17 cellular contexts compared by ENCODE assay signal in genomic region chr14:70087380-70087697, GRCh38.
"Had no signal": no experiment of that assay in that cellular context is flagged by ENCODE, and none has a peak within 500 bp of the region (broad histone marks: within the 10 kb centered on the region; RNA-seq: fewer than 3 reads in every experiment).

No MANE protein-coding gene starts in this region.

- H3K4me3 ChIP-seq: dorsolateral prefrontal cortex, lower lobe of right lung, ovary, right lobe of liver, suprapubic skin, transverse colon, upper lobe of right lung, vagina had no signal

- H3K4me1 ChIP-seq: lower lobe of right lung, right lobe of liver, suprapubic skin, transverse colon, upper lobe of right lung, vagina had no signal

- DNase-seq: effector CD4-positive, alpha-beta T cell; left ventricle myocardium superior; lower lobe of right lung; naive thymus-derived CD8-positive, alpha-beta T cell; occipital lobe; ovary; stimulated activated CD4-positive, alpha-beta T cell treated with anti-CD3 and anti-CD28 coated beads, Interleukin-4, amount 100 ng/mL, for 1 hour; stimulated activated CD8-positive, alpha-beta memory T cell treated with anti-CD3 and anti-CD28 coated beads, Interleukin-4, amount 100 ng/mL, for 48 hours; stimulated activated naive CD4-positive, alpha-beta T cell; stimulated activated naive CD8-positive, alpha-beta T cell treated with anti-CD3 and anti-CD28 coated beads, Interleukin-15, amount 100 ng/mL, for 72 hours; upper lobe of right lung had no signal

- H3K27ac ChIP-seq: lower lobe of right lung, ovary, right lobe of liver, suprapubic skin, transverse colon, upper lobe of right lung, vagina had no signal

- H3K27ac Mint-ChIP-seq: naive thymus-derived CD8-positive, alpha-beta T cell; nephron progenitor cell; stimulated activated naive CD8-positive, alpha-beta T cell treated with anti-CD3 and anti-CD28 coated beads, Interleukin-15, amount 100 ng/mL, for 72 hours had no signal

- H3K9me3 ChIP-seq: lower lobe of right lung, ovary, right lobe of liver, suprapubic skin, transverse colon, upper lobe of right lung, vagina had no signal

- ATAC-seq: left ventricle myocardium superior; lower lobe of right lung; naive thymus-derived CD8-positive, alpha-beta T cell; stimulated activated naive CD8-positive, alpha-beta T cell treated with anti-CD3 and anti-CD28 coated beads, Interleukin-15, amount 100 ng/mL, for 72 hours had no signal

- H3K9me3 Mint-ChIP-seq: naive thymus-derived CD8-positive, alpha-beta T cell; nephron progenitor cell; stimulated activated naive CD8-positive, alpha-beta T cell treated with anti-CD3 and anti-CD28 coated beads, Interleukin-15, amount 100 ng/mL, for 72 hours had no signal

- H3K36me3 ChIP-seq: lower lobe of right lung, ovary, right lobe of liver, suprapubic skin, transverse colon, upper lobe of right lung, vagina had no signal

- H3K27me3 ChIP-seq: dorsolateral prefrontal cortex, ovary, right lobe of liver, suprapubic skin, vagina had no signal

- H3K4me3 Mint-ChIP-seq: naive thymus-derived CD8-positive, alpha-beta T cell; nephron progenitor cell; stimulated activated naive CD8-positive, alpha-beta T cell treated with anti-CD3 and anti-CD28 coated beads, Interleukin-15, amount 100 ng/mL, for 72 hours had no signal

- H3K4me1 Mint-ChIP-seq: naive thymus-derived CD8-positive, alpha-beta T cell; nephron progenitor cell; stimulated activated naive CD8-positive, alpha-beta T cell treated with anti-CD3 and anti-CD28 coated beads, Interleukin-15, amount 100 ng/mL, for 72 hours had no signal
